21 cellular contexts compared by ENCODE assay signal in the genomic region with DNA sequence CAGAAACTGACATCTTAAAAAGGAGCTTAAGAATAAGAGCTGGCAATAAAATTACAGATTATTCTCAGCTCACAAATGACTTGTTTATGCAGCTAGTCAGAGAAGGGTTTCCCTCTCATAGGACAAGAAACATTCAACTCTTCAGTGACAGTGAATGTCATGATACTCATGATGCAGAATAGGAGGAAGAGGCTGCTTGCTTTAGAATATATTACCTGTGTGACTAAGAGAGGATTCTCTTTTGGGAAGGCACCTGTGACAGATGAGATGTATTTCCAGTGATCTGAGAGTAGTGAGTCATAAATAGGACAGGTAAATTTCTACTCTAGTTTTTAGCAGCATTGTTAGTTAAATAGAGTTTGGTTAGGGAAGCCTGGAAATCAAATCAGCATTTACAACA. TPM values are rescaled to one million over a fixed set of nuclear protein-coding genes. Genes with fewer than 3 reads are reported as not detected.
A peak's percentile ranks its signal among the peaks of the same experiment; 100 is the strongest.
DNase-seq lines count a peak whose midpoint lies in the region; ATAC-seq and FAIRE-seq lines count a peak whose summit lies in the region.
"Had no signal": no experiment of that assay in that cellular context is flagged by ENCODE, and none has a peak within 500 bp of the region (broad histone marks: within the 10 kb centered on the region; RNA-seq: fewer than 3 reads in every experiment).

No MANE protein-coding gene starts in this region.

- H3K27ac Mint-ChIP-seq in stimulated activated naive CD8-positive, alpha-beta T cell treated with anti-CD3 and anti-CD28 coated beads, Interleukin-15, Interleukin-2, amounts not matched to agents 100 ng/mL and 50 ng/mL, for 24 hours = peak overlapping the region; percentile 79
- peak overlapping the region; percentile 8 for H3K27ac Mint-ChIP-seq in activated CD8-positive, alpha-beta T cell treated with anti-CD3 and anti-CD28 coated beads, Interleukin-2, amount 10 ng/mL, durations not matched to agents 7 days and 5 days

- no peaks in the 10 kb centered on the region for H3K9me3 Mint-ChIP-seq in stimulated activated naive CD8-positive, alpha-beta T cell treated with anti-CD3 and anti-CD28 coated beads, Interleukin-15, Interleukin-2, amounts not matched to agents 100 ng/mL and 50 ng/mL, for 24 hours
- H3K9me3 Mint-ChIP-seq in activated CD8-positive, alpha-beta T cell treated with anti-CD3 and anti-CD28 coated beads, Interleukin-2, amount 10 ng/mL, durations not matched to agents 7 days and 5 days (ENCODE audit: insufficient read depth) = no peaks in the 10 kb centered on the region
- H3K9me3 Mint-ChIP-seq: H9 had no signal

- no peak for DNase-seq in stimulated activated naive CD8-positive, alpha-beta T cell treated with anti-CD3 and anti-CD28 coated beads, Interleukin-15, Interleukin-2, amounts not matched to agents 100 U/mL and 50 U/mL, for 24 hours
- no peak for DNase-seq in activated CD8-positive, alpha-beta T cell treated with anti-CD3 and anti-CD28 coated beads, Interleukin-2, amount 10 ng/mL, durations not matched to agents 7 days and 5 days
- DNase-seq in AML-193 (lab: John Stamatoyannopoulos, UW) = no peak
- DNase-seq: activated CD4-positive, alpha-beta T cell treated with anti-CD3 and anti-CD28 coated beads for 48 hours; EL; H9; mesendoderm; NCI-H1048; NCI-H2081; NCI-H510A treated with DMSO at 0.1 percent for 48 hours; retina; RPMI8226; thyroid gland had no signal

- H3K27me3 Mint-ChIP-seq in stimulated activated naive CD8-positive, alpha-beta T cell treated with anti-CD3 and anti-CD28 coated beads, Interleukin-15, Interleukin-2, amounts not matched to agents 100 ng/mL and 50 ng/mL, for 24 hours = no peaks in the 10 kb centered on the region
- no peaks in the 10 kb centered on the region for H3K27me3 Mint-ChIP-seq in activated CD8-positive, alpha-beta T cell treated with anti-CD3 and anti-CD28 coated beads, Interleukin-2, amount 10 ng/mL, durations not matched to agents 7 days and 5 days (ENCODE audit: low read depth)

- CTCF ChIA-PET in activated CD8-positive, alpha-beta T cell treated with anti-CD3 and anti-CD28 coated beads, Interleukin-2, amount 10 ng/mL, durations not matched to agents 7 days and 5 days (lab: Charles Lee) = interaction anchor here (0.9 to 2.1 kb wide), 4 partner anchors 10 to 34 kb away, joined by 3 to 9 read pairs (median 5); no protein-coding TSS in a partner anchor

- peaks cover 33% of the 10 kb centered on the region for H3K36me3 Mint-ChIP-seq in stimulated activated naive CD8-positive, alpha-beta T cell treated with anti-CD3 and anti-CD28 coated beads, Interleukin-15, Interleukin-2, amounts not matched to agents 100 ng/mL and 50 ng/mL, for 24 hours (ENCODE audit: low read depth)
- peaks cover 65% of the 10 kb centered on the region for H3K36me3 Mint-ChIP-seq in activated CD8-positive, alpha-beta T cell treated with anti-CD3 and anti-CD28 coated beads, Interleukin-2, amount 10 ng/mL, durations not matched to agents 7 days and 5 days (ENCODE audit: low read depth)

- H3K4me1 Mint-ChIP-seq in stimulated activated naive CD8-positive, alpha-beta T cell treated with anti-CD3 and anti-CD28 coated beads, Interleukin-15, Interleukin-2, amounts not matched to agents 100 ng/mL and 50 ng/mL, for 24 hours (ENCODE audit: low read depth) = peaks cover 90% of the 10 kb centered on the region
- H3K4me1 Mint-ChIP-seq in activated CD8-positive, alpha-beta T cell treated with anti-CD3 and anti-CD28 coated beads, Interleukin-2, amount 10 ng/mL, durations not matched to agents 7 days and 5 days (ENCODE audit: low read depth) = peaks cover 54% of the 10 kb centered on the region

- H3K4me3 Mint-ChIP-seq in stimulated activated naive CD8-positive, alpha-beta T cell treated with anti-CD3 and anti-CD28 coated beads, Interleukin-15, Interleukin-2, amounts not matched to agents 100 ng/mL and 50 ng/mL, for 24 hours = no peak overlapping the region
- H3K4me3 Mint-ChIP-seq in activated CD8-positive, alpha-beta T cell treated with anti-CD3 and anti-CD28 coated beads, Interleukin-2, amount 10 ng/mL, durations not matched to agents 7 days and 5 days = no peak overlapping the region
- H3K4me3 Mint-ChIP-seq: H9 had no signal

- POLR2A ChIA-PET in activated CD8-positive, alpha-beta T cell treated with anti-CD3 and anti-CD28 coated beads, Interleukin-2, amount 10 ng/mL, durations not matched to agents 7 days and 5 days (lab: Charles Lee) = no interaction called here

- no peak for ATAC-seq in stimulated activated naive CD8-positive, alpha-beta T cell treated with anti-CD3 and anti-CD28 coated beads, Interleukin-15, Interleukin-2, amounts not matched to agents 100 U/mL and 50 U/mL, for 24 hours
- ATAC-seq in activated CD8-positive, alpha-beta T cell treated with anti-CD3 and anti-CD28 coated beads, Interleukin-2, amount 10 ng/mL, durations not matched to agents 7 days and 5 days = no peak
- ATAC-seq in GM18520 (IDR thresholded peaks at IDR 0.05; ENCODE audit: unreplicated experiment) (no peak), GM18502 (IDR thresholded peaks at IDR 0.05; ENCODE audit: poor library complexity, unreplicated experiment) (no peak), GM19328 (IDR thresholded peaks at IDR 0.05; ENCODE audit: unreplicated experiment) (no peak)
- ATAC-seq: gastroesophageal sphincter, SK-N-SH treated with all-trans-retinoic acid at 6 μM for 48 hours had no signal

- FAIRE-seq in islet of Langerhans (lab: Jason Lieb, UNC) = peak; percentile 80
- FAIRE-seq: HTR-8/SVneo had no signal

RNA-seq across cellular contexts. Expression of gene RASA2, which starts 39.9 kb away (rescaled TPM):
- total RNA-seq in activated CD8-positive, alpha-beta T cell treated with anti-CD3 and anti-CD28 coated beads, Interleukin-2, amount 10 ng/mL, durations not matched to agents 7 days and 5 days = 10 to 100 TPM; 56.8 to 60.2 TPM
